Comparison of ENCODE assay signal across 14 cellular contexts in the genomic region with DNA sequence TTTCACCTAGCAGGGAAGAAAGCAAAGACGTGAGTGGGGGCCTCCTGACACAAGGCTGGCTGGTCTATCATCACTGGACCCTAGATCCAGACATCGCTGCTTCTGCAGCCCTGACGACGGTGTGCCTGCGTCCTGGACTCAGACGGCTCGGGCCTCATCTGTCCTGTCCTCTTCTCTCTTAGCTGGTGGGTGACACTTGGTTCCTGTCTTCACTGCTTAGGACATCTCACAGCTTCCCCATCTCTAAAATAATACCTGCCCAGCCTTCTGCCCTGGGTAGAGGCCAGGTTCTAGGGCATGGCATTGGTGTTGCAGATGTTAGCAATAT. TPM values are rescaled to one million over a fixed set of nuclear protein-coding genes. Genes with fewer than 3 reads are reported as not detected.
DNase-seq lines count a peak whose midpoint lies in the region; ATAC-seq lines count a peak whose summit lies in the region.
"Had no signal": no experiment of that assay in that cellular context is flagged by ENCODE, and none has a peak within 500 bp of the region (broad histone marks: within the 10 kb centered on the region; RNA-seq: fewer than 3 reads in every experiment).

No MANE protein-coding gene starts in this region.

- no peak overlapping the region for H3K4me3 Mint-ChIP-seq in activated naive CD4-positive, alpha-beta T cell treated with anti-CD3 and anti-CD28 coated beads, Interleukin-2, amount 50 U/mL, for 24 hours
- H3K4me3 Mint-ChIP-seq in T-helper 17 cell = peak overlapping the region; percentile 56
- H3K4me3 Mint-ChIP-seq in naive thymus-derived CD4-positive, alpha-beta T cell = peak overlapping the region in 1 of 10 donors; percentile 18

- no peaks in the 10 kb centered on the region for H3K27me3 ChIP-seq in naive thymus-derived CD4-positive, alpha-beta T cell (ENCODE audit: control insufficient read depth in 2 of 2, insufficient read depth in 2 of 2, low read length in 2 of 2)
- H3K27me3 ChIP-seq: MG63 had no signal

- peaks cover 38% of the 10 kb centered on the region for H3K36me3 Mint-ChIP-seq in activated naive CD4-positive, alpha-beta T cell treated with anti-CD3 and anti-CD28 coated beads, Interleukin-2, amount 50 U/mL, for 24 hours
- peaks cover 9% of the 10 kb centered on the region for H3K36me3 Mint-ChIP-seq in T-helper 17 cell (ENCODE audit: low read depth)
- peaks cover 22 to 81% (median 60%) of the 10 kb centered on the region in 5 donors for H3K36me3 Mint-ChIP-seq in naive thymus-derived CD4-positive, alpha-beta T cell

- H3K9me3 Mint-ChIP-seq in activated naive CD4-positive, alpha-beta T cell treated with anti-CD3 and anti-CD28 coated beads, Interleukin-2, amount 50 U/mL, for 24 hours = no peaks in the 10 kb centered on the region
- H3K9me3 Mint-ChIP-seq in naive thymus-derived CD4-positive, alpha-beta T cell = peaks cover 0 to 22% (median 3%) of the 10 kb centered on the region in 11 donors

- peaks cover 61 to 86% (median 71%) of the 10 kb centered on the region in 3 experiments for H3K36me3 ChIP-seq in naive thymus-derived CD4-positive, alpha-beta T cell (ENCODE audit: control insufficient read depth in 2 of 3, insufficient read depth in 3 of 3, low read length in 3 of 3)

- intact Hi-C loops in naive thymus-derived CD4-positive, alpha-beta T cell (cut with micrococcal nuclease) = no loop called here

- H3K4me3 ChIP-seq in naive thymus-derived CD4-positive, alpha-beta T cell (ENCODE audit: low read length) = no peak overlapping the region
- H3K4me3 ChIP-seq: MG63 had no signal

- POLR2A ChIA-PET in naive thymus-derived CD4-positive, alpha-beta T cell (lab: Charles Lee) = interaction anchor here (0.7 kb wide), 1 partner anchor 176 kb away, joined by 3 read pairs; no protein-coding TSS in a partner anchor

- H3K27me3 Mint-ChIP-seq in activated naive CD4-positive, alpha-beta T cell treated with anti-CD3 and anti-CD28 coated beads, Interleukin-2, amount 50 U/mL, for 24 hours = no peaks in the 10 kb centered on the region
- no peaks in the 10 kb centered on the region for H3K27me3 Mint-ChIP-seq in T-helper 17 cell
- no peaks in the 10 kb centered on the region for H3K27me3 Mint-ChIP-seq in naive thymus-derived CD4-positive, alpha-beta T cell

- peaks cover 7% of the 10 kb centered on the region in 2 donors for H3K4me1 ChIP-seq in naive thymus-derived CD4-positive, alpha-beta T cell (ENCODE audit: control insufficient read depth in 2 of 2, insufficient read depth in 2 of 2, low read length in 2 of 2)

- H3K27ac Mint-ChIP-seq in activated naive CD4-positive, alpha-beta T cell treated with anti-CD3 and anti-CD28 coated beads, Interleukin-2, amount 50 U/mL, for 24 hours = peak overlapping the region; percentile 59
- peak overlapping the region; percentile 49 for H3K27ac Mint-ChIP-seq in T-helper 17 cell
- H3K27ac Mint-ChIP-seq in naive thymus-derived CD4-positive, alpha-beta T cell = peak overlapping the region in 8 of 9 donors; percentile 26 to 76 (median 42)

- H3K9me3 ChIP-seq in T-helper 17 cell (ENCODE audit: control insufficient read depth, low read length, poor library complexity, severe bottlenecking) = no peaks in the 10 kb centered on the region
- H3K9me3 ChIP-seq in naive thymus-derived CD4-positive, alpha-beta T cell (ENCODE audit: control insufficient read depth in 2 of 3, low read length in 3 of 3) = peaks cover 0 to 7% (median 0%) of the 10 kb centered on the region in 3 experiments
- H3K9me3 ChIP-seq: MG63 had no signal

- CTCF ChIA-PET in naive thymus-derived CD4-positive, alpha-beta T cell (lab: Charles Lee) = interaction anchor here (2.2 kb wide), 1 partner anchor 8 kb away, joined by 6 read pairs; no protein-coding TSS in a partner anchor

- no peak overlapping the region for H3K27ac ChIP-seq in naive thymus-derived CD4-positive, alpha-beta T cell (ENCODE audit: low read depth, low read length)
- H3K27ac ChIP-seq: C4-2B had no signal

- DNase-seq in activated naive CD4-positive, alpha-beta T cell treated with Interleukin-2 at 50 U/mL for 16 hours = no peak
- DNase-seq in T-helper 17 cell (no peak), NCI-H69 (lab: John Stamatoyannopoulos, UW) (no peak)
- peak in 1 of 9 donors; percentile 6 for DNase-seq in naive thymus-derived CD4-positive, alpha-beta T cell
- no peak for DNase-seq in stimulated activated CD4-positive, alpha-beta T cell treated with anti-CD3 and anti-CD28 coated beads, Interleukin-1b, Interleukin-23, amount 100 ng/mL, for 48 hours
- DNase-seq: DMS53, Karpas-422, MG63, NCI-H1092 treated with DMSO at 0.1 percent for 48 hours, NCI-H2227 treated with DMSO at 0.1 percent for 48 hours, NCI-H524 had no signal

- no peak for ATAC-seq in T-helper 17 cell
- ATAC-seq in naive thymus-derived CD4-positive, alpha-beta T cell = no peak
- ATAC-seq in GM18498 (IDR thresholded peaks at IDR 0.05; ENCODE audit: unreplicated experiment) = no peak

- H3K4me1 Mint-ChIP-seq in activated naive CD4-positive, alpha-beta T cell treated with anti-CD3 and anti-CD28 coated beads, Interleukin-2, amount 50 U/mL, for 24 hours = peaks cover 22% of the 10 kb centered on the region
- peaks cover 38% of the 10 kb centered on the region for H3K4me1 Mint-ChIP-seq in T-helper 17 cell
- peaks cover 22 to 36% (median 26%) of the 10 kb centered on the region in 7 donors for H3K4me1 Mint-ChIP-seq in naive thymus-derived CD4-positive, alpha-beta T cell

RNA-seq across cellular contexts. Expression of a gene that starts 41.3 kb away (rescaled TPM):
- total RNA-seq in T-helper 17 cell = 10 to 100 TPM; 12.5 to 15.0 TPM
- 10 to 100 TPM in 4 of 5 experiments, 1 to 10 TPM in 1; 8.6 to 91.1 (median 18.4) TPM for total RNA-seq in naive thymus-derived CD4-positive, alpha-beta T cell
- 10 to 100 TPM in 1 of 2 donors, 1 to 10 TPM in 1; 6.2 to 14.9 TPM for polyA plus RNA-seq in naive thymus-derived CD4-positive, alpha-beta T cell

RNA-seq across cellular contexts. Expression of a gene that starts 54.9 kb away (rescaled TPM):
- 10 to 100 TPM; 36.9 to 42.9 TPM for total RNA-seq in T-helper 17 cell
- 100 to 1,000 TPM in 1 of 5 experiments, 10 to 100 TPM in 4; 30.1 to 133 (median 66.9) TPM for total RNA-seq in naive thymus-derived CD4-positive, alpha-beta T cell
- polyA plus RNA-seq in naive thymus-derived CD4-positive, alpha-beta T cell = 10 to 100 TPM; 13.4 to 14.9 TPM
